Comparison of ENCODE assay signal across 27 cellular contexts in genomic region chr10:7922707-7923106, GRCh38.
"Had no signal": no experiment of that assay in that cellular context is flagged by ENCODE, and none has a peak within 500 bp of the region (broad histone marks: within the 10 kb centered on the region; RNA-seq: fewer than 3 reads in every experiment).

No MANE protein-coding gene starts in this region.

- H3K9ac ChIP-seq: neural progenitor cell, parathyroid adenoma had no signal

- H3K36me3 ChIP-seq: neural progenitor cell, ovary, right lobe of liver, sigmoid colon, spleen, stomach, thoracic aorta, thyroid gland, tibial nerve, upper lobe of left lung, vagina had no signal

- H3K4me2 ChIP-seq: neural progenitor cell, smooth muscle cell had no signal

- H3K4me3 ChIP-seq: neural progenitor cell, ovary, psoas muscle, right lobe of liver, sigmoid colon, smooth muscle cell, spleen, stomach, thoracic aorta, thyroid gland, tibial nerve, upper lobe of left lung, vagina had no signal

- ATAC-seq: natural killer cell; psoas muscle; right cardiac atrium; stimulated activated memory B cell treated with anti-CD40 and anti-IgM and Interleukin-4, amounts not matched to agents 10 μg/mL and 1 μg/mL and 100 μg/mL, for 72 hours had no signal

- H3K4me1 ChIP-seq: neural progenitor cell, parathyroid adenoma, psoas muscle, right lobe of liver, thyroid gland had no signal

- H3K27me3 ChIP-seq: neural progenitor cell, ovary, right lobe of liver, sigmoid colon, spleen, stomach, thyroid gland, tibial nerve, upper lobe of left lung, vagina had no signal

- DNase-seq: natural killer cell; occipital lobe; ovary; posterior cingulate gyrus; psoas muscle; right cardiac atrium; right lobe of liver; sigmoid colon; spleen; stimulated activated CD4-positive, alpha-beta T cell treated with anti-CD3 and anti-CD28 coated beads, Interleukin-12 subunit alpha, Interleukin-12 subunit beta, amount 100 ng/mL, for 4 hours; stimulated activated CD4-positive, alpha-beta T cell treated with anti-CD3 and anti-CD28 coated beads, Interleukin-1b, Interleukin-23, amount 100 ng/mL, for 48 hours; stimulated activated CD4-positive, alpha-beta T cell treated with anti-CD3 and anti-CD28 coated beads, Interleukin-4, amount 100 ng/mL, for 1 hour; stimulated activated CD4-positive, alpha-beta T cell treated with anti-CD3 and anti-CD28 coated beads, Interleukin-4, amount 100 ng/mL, for 4 hours; stimulated activated CD8-positive, alpha-beta memory T cell treated with anti-CD3 and anti-CD28 coated beads, Interleukin-4, amount 100 ng/mL, for 48 hours; stimulated activated naive CD4-positive, alpha-beta T cell treated with Interleukin-2 at 50 U/mL for 16 hours; stomach; thyroid gland; trophoblast cell; upper lobe of left lung had no signal

- FAIRE-seq: urothelium cell line had no signal

- H3K27ac ChIP-seq: neural progenitor cell, ovary, parathyroid adenoma, psoas muscle, right lobe of liver, sigmoid colon, spleen, stomach, thoracic aorta, thyroid gland, tibial nerve, upper lobe of left lung, vagina had no signal
